Comparison of ENCODE assay signal across 8 cellular contexts in genomic region chr12:108690191-108690518, GRCh38. TPM values are rescaled to one million over a fixed set of nuclear protein-coding genes. Genes with fewer than 3 reads are reported as not detected.
DNase-seq lines count a peak whose midpoint lies in the region; ATAC-seq and TF ChIP-seq lines count a peak whose summit lies in the region.

No MANE protein-coding gene starts in this region.

- H3K4me1 ChIP-seq in CD8-positive, alpha-beta memory T cell (ENCODE audit: insufficient read depth, low read length): peaks cover 42% of the 10 kb centered on the region
- peaks cover 44% of the 10 kb centered on the region for H3K4me1 ChIP-seq in OCI-LY7 (ENCODE audit: insufficient read depth, low read length, poor library complexity, severe bottlenecking)
- H3K4me1 ChIP-seq in prostate gland (replicated peaks): peaks cover 7% of the 10 kb centered on the region

- no peaks in the 10 kb centered on the region for H3K9me2 ChIP-seq in OCI-LY7 (ENCODE audit: insufficient read depth, low read length)

- no peak for TF ChIP-seq POLR2A in prostate gland (IDR thresholded peaks at IDR 0.05)

- no peak overlapping the region for H2AFZ ChIP-seq in OCI-LY7 (ENCODE audit: low read length)

- POLR2A ChIA-PET in CD8-positive, alpha-beta memory T cell (lab: Charles Lee): interaction anchor here (0.6 kb wide), 1 partner anchor 936 kb away, joined by 3 read pairs; no protein-coding TSS in a partner anchor
- POLR2A ChIA-PET in OCI-LY7 (lab: Charles Lee): interaction anchor here (0.7 to 2.7 kb wide), 11 partner anchors 8 to 150 kb away, joined by 3 to 12 read pairs (median 5); no protein-coding TSS in a partner anchor

- H3K4me1 Mint-ChIP-seq in CD8-positive, alpha-beta memory T cell: peaks cover 40 to 54% (median 51%) of the 10 kb centered on the region in 3 donors
- H3K4me1 Mint-ChIP-seq in endothelial cell (ENCODE audit: unreplicated experiment): peaks cover 70% of the 10 kb centered on the region

- no TSS peak for BruUV-seq in OCI-LY7 (replicated peaks; lab: Mats Ljungman, UMichigan)

- no peaks in the 10 kb centered on the region for H3K27me3 ChIP-seq in CD8-positive, alpha-beta memory T cell (ENCODE audit: insufficient read depth, low read length, poor library complexity, severe bottlenecking)
- no peaks in the 10 kb centered on the region for H3K27me3 ChIP-seq in prostate gland (replicated peaks; ENCODE audit: insufficient read depth)

- ATAC-seq in HG03378 (IDR thresholded peaks at IDR 0.05; ENCODE audit: unreplicated experiment) (no peak), GM18858 (IDR thresholded peaks at IDR 0.05; ENCODE audit: unreplicated experiment) (no peak), GM19455 (IDR thresholded peaks at IDR 0.05; ENCODE audit: unreplicated experiment) (no peak)

- peak overlapping the region; percentile 73 for H3K4me2 ChIP-seq in OCI-LY7 (ENCODE audit: low read length)

- DNase-seq in CD8-positive, alpha-beta memory T cell: no peak
- DNase-seq in OCI-LY7 (ENCODE audit: low spot score) (no peak), endothelial cell (ENCODE audit: low spot score) (no peak), prostate gland (ENCODE audit: low spot score) (no peak), A172 (ENCODE audit: low spot score) (no peak)

- H3K27ac ChIP-seq in CD8-positive, alpha-beta memory T cell (ENCODE audit: low read depth, low read length): peak overlapping the region; percentile 62
- peak overlapping the region; percentile 29 for H3K27ac ChIP-seq in OCI-LY7 (ENCODE audit: low read depth, low read length, poor library complexity, severe bottlenecking)
- peak overlapping the region; percentile 89 to 90 for H3K27ac ChIP-seq in prostate gland

- H3K9me3 Mint-ChIP-seq in CD8-positive, alpha-beta memory T cell: no peaks in the 10 kb centered on the region
- no peaks in the 10 kb centered on the region for H3K9me3 Mint-ChIP-seq in endothelial cell (ENCODE audit: unreplicated experiment)

- no peaks in the 10 kb centered on the region for H3K9me3 ChIP-seq in CD8-positive, alpha-beta memory T cell (ENCODE audit: low read length)
- H3K9me3 ChIP-seq in OCI-LY7 (ENCODE audit: low read length): no peaks in the 10 kb centered on the region
- H3K9me3 ChIP-seq in prostate gland: no peaks in the 10 kb centered on the region

- no peaks in the 10 kb centered on the region for H3K36me3 Mint-ChIP-seq in CD8-positive, alpha-beta memory T cell
- peaks cover 41% of the 10 kb centered on the region for H3K36me3 Mint-ChIP-seq in endothelial cell (ENCODE audit: low read depth, unreplicated experiment)

- no peak overlapping the region for H3K4me3 ChIP-seq in CD8-positive, alpha-beta memory T cell (ENCODE audit: low read length)
- H3K4me3 ChIP-seq in OCI-LY7 (ENCODE audit: low read depth, low read length, poor library complexity, severe bottlenecking) (no peak overlapping the region), prostate gland (no peak overlapping the region)

- 0 out of 2 replicates have a peak, but pooled peaks cover 4% of the 10 kb centered on the region for H4K20me1 ChIP-seq in OCI-LY7 (ENCODE audit: insufficient read depth, low read length)

- no peaks in the 10 kb centered on the region for H3K36me3 ChIP-seq in CD8-positive, alpha-beta memory T cell (ENCODE audit: insufficient read depth, low read length)
- H3K36me3 ChIP-seq in OCI-LY7 (ENCODE audit: insufficient read depth, low read length): peaks cover 23% of the 10 kb centered on the region
- no peaks in the 10 kb centered on the region for H3K36me3 ChIP-seq in prostate gland

- peaks cover 38% of the 10 kb centered on the region; the same call in 1 of the 2 replicates for H3K79me2 ChIP-seq in OCI-LY7 (ENCODE audit: insufficient read depth, low read depth, low read length)

- CTCF ChIA-PET in CD8-positive, alpha-beta memory T cell (lab: Charles Lee): interaction anchor here (0.8 to 2.8 kb wide), 5 partner anchors 24 to 113 kb away, joined by 3 to 10 read pairs (median 3); no protein-coding TSS in a partner anchor
- CTCF ChIA-PET in OCI-LY7 (lab: Charles Lee; ENCODE audit: unreplicated experiment): interaction anchor here (0.9 to 1.3 kb wide), 3 partner anchors 15 to 24 kb away, joined by 3 to 4 read pairs (median 4); no protein-coding TSS in a partner anchor

- H3K4me3 Mint-ChIP-seq in CD8-positive, alpha-beta memory T cell: peak overlapping the region in 6 of 7 donors; percentile 18 to 58 (median 44)
- no peak overlapping the region for H3K4me3 Mint-ChIP-seq in endothelial cell (ENCODE audit: unreplicated experiment)

- intact Hi-C loops in OCI-LY7 (cut with micrococcal nuclease; ENCODE audit: unreplicated experiment) (loop anchor here (2.0 kb wide), 1 partner anchor 23 kb away; no protein-coding TSS in a partner anchor), prostate gland (cut with DNase I) (loop anchor here (10.0 kb wide), 1 partner anchor 475 kb away; no protein-coding TSS in a partner anchor)

- peak overlapping the region in 6 of 8 donors; percentile 24 to 87 (median 62) for H3K27ac Mint-ChIP-seq in CD8-positive, alpha-beta memory T cell
- peak overlapping the region; percentile 99 for H3K27ac Mint-ChIP-seq in endothelial cell (ENCODE audit: unreplicated experiment)

- TF ChIP-seq CTCF in OCI-LY7 (conservative IDR thresholded peaks at IDR 0.05; ENCODE audit: low read length) (no peak), endothelial cell (IDR thresholded peaks at IDR 0.05; ENCODE audit: unreplicated experiment) (no peak), prostate gland (IDR thresholded peaks at IDR 0.05) (no peak)

- no peaks in the 10 kb centered on the region for H3K27me3 Mint-ChIP-seq in CD8-positive, alpha-beta memory T cell
- peaks cover 12% of the 10 kb centered on the region for H3K27me3 Mint-ChIP-seq in endothelial cell (ENCODE audit: unreplicated experiment)

RNA-seq across cellular contexts. Expression of gene CORO1C, which starts 41.2 kb away (rescaled TPM):
- total RNA-seq in CD8-positive, alpha-beta memory T cell: 10 to 100 TPM; 45.8 to 49.1 TPM
- 10.5 TPM for polyA plus RNA-seq in CD8-positive, alpha-beta memory T cell
- 74.7 and 76.3 TPM in 2 replicates for total RNA-seq in OCI-LY7 (2014; rRNA removed; shearing (Covaris generic))
- total RNA-seq in OCI-LY7 (2022) (127 and 148 TPM in 2 replicates), endothelial cell (ENCODE audit: unreplicated experiment) (380 TPM), prostate gland (100 to 1,000 TPM in 1 of 2 donors, 10 to 100 TPM in 1; 34.9 to 105 TPM)
- total RNA-seq in A172 (2014; rRNA removed; shearing (Covaris generic)): 127 and 166 TPM in 2 replicates

RNA-seq across cellular contexts. Expression of gene SELPLG, which starts 56.5 kb away (rescaled TPM):
- total RNA-seq in CD8-positive, alpha-beta memory T cell: 10 to 100 TPM; 37.0 to 37.7 TPM
- polyA plus RNA-seq in CD8-positive, alpha-beta memory T cell: 760 TPM
- total RNA-seq in OCI-LY7 (2014; rRNA removed; shearing (Covaris generic)): 16.9 and 20.0 TPM in 2 replicates
- 21.0 and 25.3 TPM in 2 replicates for total RNA-seq in OCI-LY7 (2022)
- 1.6 TPM for total RNA-seq in endothelial cell (ENCODE audit: unreplicated experiment)
- total RNA-seq in prostate gland: 1 to 10 TPM; 2.6 to 5.3 TPM
- 1.2 and 2.4 TPM in 2 replicates for total RNA-seq in A172 (2014; rRNA removed; shearing (Covaris generic))

Comparison
In these comparisons a context has a peak if more than half of its experiments do, and no peak if none do; other contexts are left out.
1. H3K27ac ChIP-seq: peak in every context shown above with its lines; median percentile 90 in prostate gland; 62 in CD8-positive, alpha-beta memory T cell; 29 in OCI-LY7.